ENCODE assay signal across 9 cellular contexts in genomic region chr17:81991684-81992513, GRCh38. TPM values are rescaled to one million over a fixed set of nuclear protein-coding genes. Genes with fewer than 3 reads are reported as not detected.
DNase-seq lines count a peak whose midpoint lies in the region; ATAC-seq and TF ChIP-seq lines count a peak whose summit lies in the region.
"Had no signal": no experiment of that assay in that cellular context is flagged by ENCODE, and none has a peak within 500 bp of the region (broad histone marks: within the 10 kb centered on the region; RNA-seq: fewer than 3 reads in every experiment).

No MANE protein-coding gene starts in this region.

- H3K27me3 Mint-ChIP-seq in Calu3 (ENCODE audit: unreplicated experiment): no peaks in the 10 kb centered on the region
- H3K27me3 Mint-ChIP-seq: activated B cell treated with CpG ODN at 0.5 μM for 24 hours had no signal

- no peak for TF ChIP-seq CTCF in Calu3 (IDR thresholded peaks at IDR 0.05; ENCODE audit: unreplicated experiment)
- TF ChIP-seq CTCF in mucosa of descending colon (IDR thresholded peaks at IDR 0.05): no peak
- TF ChIP-seq CTCF in GM10266 (IDR thresholded peaks at IDR 0.05; ENCODE audit: control insufficient read depth, insufficient read depth, low read depth, missing control alignments): no peak

- peak overlapping the region; percentile 44 for H3K27ac Mint-ChIP-seq in Calu3 (ENCODE audit: unreplicated experiment)
- H3K27ac Mint-ChIP-seq: activated B cell treated with CpG ODN at 0.5 μM for 24 hours had no signal

- peak; percentile 75 for DNase-seq in Calu3
- DNase-seq in NCI-H446 treated with DMSO at 0.1 percent for 48 hours (lab: John Stamatoyannopoulos, UW): peak; percentile 41
- peak; percentile 41 for DNase-seq in epithelial cell of prostate (ENCODE audit: low read depth, low spot score)
- peak; percentile 89 to 92 (median 92) for DNase-seq in mucosa of descending colon
- no peak for DNase-seq in activated T-cell treated with anti-CD3 and anti-CD28 coated beads, Interleukin-2, amount 50 U/mL, for 1 hour
- DNase-seq in GM10266 (ENCODE audit: extremely low spot score): no peak
- DNase-seq in activated T-cell treated with anti-CD3 and anti-CD28 coated beads for 4 hours: no peak
- DNase-seq in NCI-H82 (lab: John Stamatoyannopoulos, UW): no peak
- DNase-seq: activated B cell treated with CpG ODN at 0.5 μM for 24 hours had no signal

- peaks cover 15% of the 10 kb centered on the region for H3K4me1 Mint-ChIP-seq in Calu3 (ENCODE audit: low read depth, unreplicated experiment)
- H3K4me1 Mint-ChIP-seq: activated B cell treated with CpG ODN at 0.5 μM for 24 hours had no signal

- H3K4me3 ChIP-seq in mucosa of descending colon: no peak overlapping the region

- peak; percentile 96 for ATAC-seq in mucosa of descending colon

- peak overlapping the region; percentile 30 for H3K4me3 Mint-ChIP-seq in Calu3 (ENCODE audit: low read depth, unreplicated experiment)
- H3K4me3 Mint-ChIP-seq: activated B cell treated with CpG ODN at 0.5 μM for 24 hours had no signal

- H3K4me1 ChIP-seq in mucosa of descending colon (ENCODE audit: low read depth): peaks cover 14% of the 10 kb centered on the region

- peaks cover 21% of the 10 kb centered on the region for H3K36me3 Mint-ChIP-seq in Calu3 (ENCODE audit: insufficient read depth, unreplicated experiment)

- CTCF ChIA-PET in Calu3 (lab: Charles Lee): interaction anchor here (0.5 to 1.3 kb wide), 3 partner anchors 28 to 32 kb away, joined by 3 to 5 read pairs (median 4); partner anchors contain the start of gene CENPX

- no peaks in the 10 kb centered on the region for H3K9me3 ChIP-seq in mucosa of descending colon

- H3K36me3 ChIP-seq in mucosa of descending colon (ENCODE audit: low read depth): no peaks in the 10 kb centered on the region

- peak overlapping the region; percentile 29 for H3K27ac ChIP-seq in epithelial cell of prostate

- intact Hi-C loops in Calu3 (cut with micrococcal nuclease; ENCODE audit: unreplicated experiment) (no loop called here), mucosa of descending colon (cut with DNase I, micrococcal nuclease) (no loop called here)

- BruUV-seq in Calu3 (replicated peaks; lab: Mats Ljungman, UMichigan): no TSS peak

- H3K9me3 Mint-ChIP-seq in Calu3 (ENCODE audit: low read depth, unreplicated experiment): no peaks in the 10 kb centered on the region
- H3K9me3 Mint-ChIP-seq: activated B cell treated with CpG ODN at 0.5 μM for 24 hours had no signal

RNA-seq across cellular contexts. Expression of gene ASPSCR1, which starts 14.5 kb away (rescaled TPM):
- total RNA-seq in Calu3 (2022) (37.7 and 43.5 TPM in 2 replicates), mucosa of descending colon (10 to 100 TPM; 33.1 to 35.2 (median 34.5) TPM)

RNA-seq across cellular contexts. Expression of gene CENPX, which starts 30.8 kb away (rescaled TPM):
- total RNA-seq in Calu3 (2022) (84.4 and 86.9 TPM in 2 replicates), mucosa of descending colon (100 to 1,000 TPM in 1 of 3 donors, 10 to 100 TPM in 2; 76.3 to 114 (median 81.3) TPM)

RNA-seq across cellular contexts. Expression of gene NOTUM, which starts 30.9 kb away (rescaled TPM):
- total RNA-seq in Calu3 (2022): not detected in 2 replicates
- total RNA-seq in mucosa of descending colon: under 1 TPM in 1 of 3 donors, not detected in 2; 0.13 TPM
- total RNA-seq: activated B cell treated with CpG ODN at 0.5 μM for 24 hours had no signal

RNA-seq across cellular contexts. Expression of gene LRRC45, which starts 31.2 kb away (rescaled TPM):
- total RNA-seq in Calu3 (2022) (31.2 and 32.6 TPM in 2 replicates), mucosa of descending colon (10 to 100 TPM; 18.9 to 20.0 (median 19.8) TPM)

RNA-seq across cellular contexts. Expression of gene RAC3, which starts 39.6 kb away (rescaled TPM):
- total RNA-seq in Calu3 (2022) (8.0 and 9.3 TPM in 2 replicates), mucosa of descending colon (1 to 10 TPM; 3.4 to 6.2 (median 4.2) TPM)

Comparison
In these comparisons a context has a peak if more than half of its experiments do, and no peak if none do; other contexts are left out.
1. DNase-seq: peak in Calu3 (single experiment), NCI-H446 treated with DMSO at 0.1 percent for 48 hours (single experiment), epithelial cell of prostate (single experiment) and mucosa of descending colon (3 of 3); none in activated T-cell treated with anti-CD3 and anti-CD28 coated beads, Interleukin-2, amount 50 U/mL, for 1 hour (single experiment), GM10266 (single experiment), activated T-cell treated with anti-CD3 and anti-CD28 coated beads for 4 hours (single experiment) and NCI-H82 (single experiment).